2 cellular contexts compared by ENCODE assay signal in the genomic region with DNA sequence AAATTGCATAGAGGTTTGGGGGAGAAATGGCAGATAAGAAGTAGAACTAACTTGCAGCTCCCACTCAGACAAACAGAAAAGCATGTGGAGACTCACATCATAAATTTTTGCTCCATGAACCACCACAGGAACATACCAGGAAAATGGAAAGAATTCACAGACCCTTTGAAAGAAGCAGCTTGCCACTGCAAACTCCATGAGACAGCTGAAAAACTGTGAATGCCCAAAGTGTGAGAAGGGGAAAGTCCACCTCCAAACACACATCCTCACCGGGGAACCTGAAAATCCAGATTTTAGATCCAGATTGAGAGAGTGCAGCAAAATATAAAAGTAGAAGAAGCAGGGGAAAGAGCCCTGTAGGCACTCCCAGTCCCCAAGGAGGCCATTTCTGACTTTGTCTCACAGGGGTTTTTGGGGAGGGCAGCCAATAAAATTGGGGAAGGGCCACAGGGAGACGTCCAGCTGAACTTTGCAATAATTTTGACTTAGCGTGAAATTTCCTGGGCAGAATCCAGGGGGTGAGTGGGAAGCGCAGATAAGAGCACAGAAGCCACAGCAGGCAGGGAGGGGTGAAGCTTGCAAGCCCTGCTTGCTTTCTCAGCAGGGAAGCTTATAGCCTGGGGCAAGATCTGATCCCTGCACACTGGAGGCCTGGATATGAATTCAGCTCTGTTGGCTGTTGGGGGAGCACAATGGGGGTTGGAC.
TF ChIP-seq lines count a peak whose summit lies in the region.

No MANE protein-coding gene starts in this region.

TF ChIP-seq in HEK293, 187 proteins besides CTCF, POLR2A, EP300 and RAD21 (continued from another document and continues in another):
- TF ChIP-seq ZFHX2 (tag by site-specific recombination; conservative IDR thresholded peaks at IDR 0.05), result peak; percentile 64
- peak; percentile 86 for TF ChIP-seq ZNF423 (tag by site-specific recombination; IDR thresholded peaks at IDR 0.05)
- TF ChIP-seq ZNF558 (tag by site-specific recombination; IDR thresholded peaks at IDR 0.05), result no peak
- peak; percentile 56 for TF ChIP-seq ZBTB8A (tag by site-specific recombination; IDR thresholded peaks at IDR 0.05)
- peak; percentile 87 for TF ChIP-seq GLIS1 (tag by site-specific recombination; IDR thresholded peaks at IDR 0.05)
- TF ChIP-seq, protein P1, sequence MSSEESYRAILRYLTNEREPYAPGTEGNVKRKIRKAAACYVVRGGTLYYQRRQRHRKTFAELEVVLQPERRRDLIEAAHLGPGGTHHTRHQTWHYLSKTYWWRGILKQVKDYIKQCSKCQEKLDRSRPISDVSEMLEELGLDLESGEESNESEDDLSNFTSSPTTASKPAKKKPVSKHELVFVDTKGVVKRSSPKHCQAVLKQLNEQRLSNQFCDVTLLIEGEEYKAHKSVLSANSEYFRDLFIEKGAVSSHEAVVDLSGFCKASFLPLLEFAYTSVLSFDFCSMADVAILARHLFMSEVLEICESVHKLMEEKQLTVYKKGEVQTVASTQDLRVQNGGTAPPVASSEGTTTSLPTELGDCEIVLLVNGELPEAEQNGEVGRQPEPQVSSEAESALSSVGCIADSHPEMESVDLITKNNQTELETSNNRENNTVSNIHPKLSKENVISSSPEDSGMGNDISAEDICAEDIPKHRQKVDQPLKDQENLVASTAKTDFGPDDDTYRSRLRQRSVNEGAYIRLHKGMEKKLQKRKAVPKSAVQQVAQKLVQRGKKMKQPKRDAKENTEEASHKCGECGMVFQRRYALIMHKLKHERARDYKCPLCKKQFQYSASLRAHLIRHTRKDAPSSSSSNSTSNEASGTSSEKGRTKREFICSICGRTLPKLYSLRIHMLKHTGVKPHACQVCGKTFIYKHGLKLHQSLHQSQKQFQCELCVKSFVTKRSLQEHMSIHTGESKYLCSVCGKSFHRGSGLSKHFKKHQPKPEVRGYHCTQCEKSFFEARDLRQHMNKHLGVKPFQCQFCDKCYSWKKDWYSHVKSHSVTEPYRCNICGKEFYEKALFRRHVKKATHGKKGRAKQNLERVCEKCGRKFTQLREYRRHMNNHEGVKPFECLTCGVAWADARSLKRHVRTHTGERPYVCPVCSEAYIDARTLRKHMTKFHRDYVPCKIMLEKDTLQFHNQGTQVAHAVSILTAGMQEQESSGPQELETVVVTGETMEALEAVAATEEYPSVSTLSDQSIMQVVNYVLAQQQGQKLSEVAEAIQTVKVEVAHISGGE (tag by site-specific recombination; conservative IDR thresholded peaks at IDR 0.05; ENCODE audit: low read depth), result 0 out of 2 replicates have a peak, but pooled peaks have one; percentile 33
- TF ChIP-seq OSR2 (tag by site-specific recombination; IDR thresholded peaks at IDR 0.05), result peak; percentile 53; the same call in 1 of the 2 replicates
- TF ChIP-seq ZNF223 (tag by site-specific recombination; IDR thresholded peaks at IDR 0.05), result no peak
- peak; percentile 34; the same call in 1 of the 2 replicates for TF ChIP-seq EGR2 (tag by site-specific recombination; IDR thresholded peaks at IDR 0.05; ENCODE audit: low read depth)
- no peak for TF ChIP-seq KLF16 (tag by site-specific recombination; IDR thresholded peaks at IDR 0.05)
- TF ChIP-seq, protein P2, sequence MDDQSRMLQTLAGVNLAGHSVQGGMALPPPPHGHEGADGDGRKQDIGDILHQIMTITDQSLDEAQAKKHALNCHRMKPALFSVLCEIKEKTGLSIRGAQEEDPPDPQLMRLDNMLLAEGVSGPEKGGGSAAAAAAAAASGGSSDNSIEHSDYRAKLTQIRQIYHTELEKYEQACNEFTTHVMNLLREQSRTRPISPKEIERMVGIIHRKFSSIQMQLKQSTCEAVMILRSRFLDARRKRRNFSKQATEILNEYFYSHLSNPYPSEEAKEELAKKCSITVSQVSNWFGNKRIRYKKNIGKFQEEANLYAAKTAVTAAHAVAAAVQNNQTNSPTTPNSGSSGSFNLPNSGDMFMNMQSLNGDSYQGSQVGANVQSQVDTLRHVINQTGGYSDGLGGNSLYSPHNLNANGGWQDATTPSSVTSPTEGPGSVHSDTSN (CRISPR knock-in tag; IDR thresholded peaks at IDR 0.05), result no peak
- TF ChIP-seq ZNF561 (tag by site-specific recombination; IDR thresholded peaks at IDR 0.05; ENCODE audit: borderline replicate concordance), result no peak
- TF ChIP-seq ZNF76 (tag by site-specific recombination; IDR thresholded peaks at IDR 0.05; ENCODE audit: borderline replicate concordance, low read depth), result no peak
- peak; percentile 40; the same call in 1 of the 2 replicates for TF ChIP-seq ZXDB (tag by site-specific recombination; IDR thresholded peaks at IDR 0.05)
- TF ChIP-seq, protein P3, sequence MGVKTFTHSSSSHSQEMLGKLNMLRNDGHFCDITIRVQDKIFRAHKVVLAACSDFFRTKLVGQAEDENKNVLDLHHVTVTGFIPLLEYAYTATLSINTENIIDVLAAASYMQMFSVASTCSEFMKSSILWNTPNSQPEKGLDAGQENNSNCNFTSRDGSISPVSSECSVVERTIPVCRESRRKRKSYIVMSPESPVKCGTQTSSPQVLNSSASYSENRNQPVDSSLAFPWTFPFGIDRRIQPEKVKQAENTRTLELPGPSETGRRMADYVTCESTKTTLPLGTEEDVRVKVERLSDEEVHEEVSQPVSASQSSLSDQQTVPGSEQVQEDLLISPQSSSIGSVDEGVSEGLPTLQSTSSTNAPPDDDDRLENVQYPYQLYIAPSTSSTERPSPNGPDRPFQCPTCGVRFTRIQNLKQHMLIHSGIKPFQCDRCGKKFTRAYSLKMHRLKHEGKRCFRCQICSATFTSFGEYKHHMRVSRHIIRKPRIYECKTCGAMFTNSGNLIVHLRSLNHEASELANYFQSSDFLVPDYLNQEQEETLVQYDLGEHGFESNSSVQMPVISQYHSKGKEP (tag by site-specific recombination; IDR thresholded peaks at IDR 0.05), result 0 out of 2 replicates have a peak, but pooled peaks have one; percentile 53
- no peak for TF ChIP-seq ZNF426 (tag by site-specific recombination; IDR thresholded peaks at IDR 0.05)
- TF ChIP-seq, protein P4, sequence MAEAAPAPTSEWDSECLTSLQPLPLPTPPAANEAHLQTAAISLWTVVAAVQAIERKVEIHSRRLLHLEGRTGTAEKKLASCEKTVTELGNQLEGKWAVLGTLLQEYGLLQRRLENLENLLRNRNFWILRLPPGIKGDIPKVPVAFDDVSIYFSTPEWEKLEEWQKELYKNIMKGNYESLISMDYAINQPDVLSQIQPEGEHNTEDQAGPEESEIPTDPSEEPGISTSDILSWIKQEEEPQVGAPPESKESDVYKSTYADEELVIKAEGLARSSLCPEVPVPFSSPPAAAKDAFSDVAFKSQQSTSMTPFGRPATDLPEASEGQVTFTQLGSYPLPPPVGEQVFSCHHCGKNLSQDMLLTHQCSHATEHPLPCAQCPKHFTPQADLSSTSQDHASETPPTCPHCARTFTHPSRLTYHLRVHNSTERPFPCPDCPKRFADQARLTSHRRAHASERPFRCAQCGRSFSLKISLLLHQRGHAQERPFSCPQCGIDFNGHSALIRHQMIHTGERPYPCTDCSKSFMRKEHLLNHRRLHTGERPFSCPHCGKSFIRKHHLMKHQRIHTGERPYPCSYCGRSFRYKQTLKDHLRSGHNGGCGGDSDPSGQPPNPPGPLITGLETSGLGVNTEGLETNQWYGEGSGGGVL (tag by site-specific recombination; IDR thresholded peaks at IDR 0.05), result peak; percentile 55; the same call in 1 of the 2 replicates

TF ChIP-seq in WTC11, 78 proteins besides CTCF, POLR2A, EP300 and RAD21 (continued from another document):
- no peak for TF ChIP-seq FOXP1 (CRISPR knock-in tag; IDR thresholded peaks at IDR 0.05; ENCODE audit: borderline replicate concordance)
- no peak for TF ChIP-seq EMX1 (CRISPR knock-in tag; IDR thresholded peaks at IDR 0.05)
- TF ChIP-seq, protein P5, sequence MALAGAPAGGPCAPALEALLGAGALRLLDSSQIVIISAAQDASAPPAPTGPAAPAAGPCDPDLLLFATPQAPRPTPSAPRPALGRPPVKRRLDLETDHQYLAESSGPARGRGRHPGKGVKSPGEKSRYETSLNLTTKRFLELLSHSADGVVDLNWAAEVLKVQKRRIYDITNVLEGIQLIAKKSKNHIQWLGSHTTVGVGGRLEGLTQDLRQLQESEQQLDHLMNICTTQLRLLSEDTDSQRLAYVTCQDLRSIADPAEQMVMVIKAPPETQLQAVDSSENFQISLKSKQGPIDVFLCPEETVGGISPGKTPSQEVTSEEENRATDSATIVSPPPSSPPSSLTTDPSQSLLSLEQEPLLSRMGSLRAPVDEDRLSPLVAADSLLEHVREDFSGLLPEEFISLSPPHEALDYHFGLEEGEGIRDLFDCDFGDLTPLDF (CRISPR knock-in tag; IDR thresholded peaks at IDR 0.05), result no peak
- no peak for TF ChIP-seq MYBL2 (CRISPR knock-in tag; IDR thresholded peaks at IDR 0.05)
- TF ChIP-seq GTF2I (CRISPR knock-in tag; conservative IDR thresholded peaks at IDR 0.05), result no peak
- no peak for TF ChIP-seq ATF1 (CRISPR knock-in tag; IDR thresholded peaks at IDR 0.05)
- TF ChIP-seq, protein P6, sequence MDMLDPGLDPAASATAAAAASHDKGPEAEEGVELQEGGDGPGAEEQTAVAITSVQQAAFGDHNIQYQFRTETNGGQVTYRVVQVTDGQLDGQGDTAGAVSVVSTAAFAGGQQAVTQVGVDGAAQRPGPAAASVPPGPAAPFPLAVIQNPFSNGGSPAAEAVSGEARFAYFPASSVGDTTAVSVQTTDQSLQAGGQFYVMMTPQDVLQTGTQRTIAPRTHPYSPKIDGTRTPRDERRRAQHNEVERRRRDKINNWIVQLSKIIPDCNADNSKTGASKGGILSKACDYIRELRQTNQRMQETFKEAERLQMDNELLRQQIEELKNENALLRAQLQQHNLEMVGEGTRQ (CRISPR knock-in tag; IDR thresholded peaks at IDR 0.05), result no peak
- no peak for TF ChIP-seq FOXK1 (CRISPR knock-in tag; IDR thresholded peaks at IDR 0.05)
- TF ChIP-seq, protein P7, sequence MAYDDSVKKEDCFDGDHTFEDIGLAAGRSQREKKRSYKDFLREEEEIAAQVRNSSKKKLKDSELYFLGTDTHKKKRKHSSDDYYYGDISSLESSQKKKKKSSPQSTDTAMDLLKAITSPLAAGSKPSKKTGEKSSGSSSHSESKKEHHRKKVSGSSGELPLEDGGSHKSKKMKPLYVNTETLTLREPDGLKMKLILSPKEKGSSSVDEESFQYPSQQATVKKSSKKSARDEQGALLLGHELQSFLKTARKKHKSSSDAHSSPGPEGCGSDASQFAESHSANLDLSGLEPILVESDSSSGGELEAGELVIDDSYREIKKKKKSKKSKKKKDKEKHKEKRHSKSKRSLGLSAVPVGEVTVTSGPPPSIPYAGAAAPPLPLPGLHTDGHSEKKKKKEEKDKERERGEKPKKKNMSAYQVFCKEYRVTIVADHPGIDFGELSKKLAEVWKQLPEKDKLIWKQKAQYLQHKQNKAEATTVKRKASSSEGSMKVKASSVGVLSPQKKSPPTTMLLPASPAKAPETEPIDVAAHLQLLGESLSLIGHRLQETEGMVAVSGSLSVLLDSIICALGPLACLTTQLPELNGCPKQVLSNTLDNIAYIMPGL (CRISPR knock-in tag; IDR thresholded peaks at IDR 0.05), result no peak
- no peak for TF ChIP-seq ZNF219 (CRISPR knock-in tag; IDR thresholded peaks at IDR 0.05; ENCODE audit: borderline replicate concordance)
- no peak for TF ChIP-seq ZNF263 (CRISPR knock-in tag; IDR thresholded peaks at IDR 0.05; ENCODE audit: low read depth)
- no peak for TF ChIP-seq NR3C1 (CRISPR knock-in tag; conservative IDR thresholded peaks at IDR 0.05; ENCODE audit: low read depth)
